1 cellular context compared by ENCODE assay signal in genomic region chr3:57597240-57597972, GRCh38.
TF ChIP-seq lines count a peak whose summit lies in the region.

TSS of gene ARF4 (minus strand) at chr3:57597344. CDS start at chr3:57597140, 204 bp downstream.

TF ChIP-seq in HepG2, 621 proteins besides CTCF, POLR2A, EP300 and RAD21 (continued from another document and continues in another):
- TF ChIP-seq SP1 (IDR thresholded peaks at IDR 0.05) (no peak), SP1 (CRISPR knock-in tag; IDR thresholded peaks at IDR 0.05) (peak; percentile 52), KDM4B (CRISPR knock-in tag; IDR thresholded peaks at IDR 0.05) (no peak), LRRFIP1 (CRISPR knock-in tag; conservative IDR thresholded peaks at IDR 0.05) (no peak; the same call in 1 of the 2 replicates), ZNF619 (CRISPR knock-in tag; IDR thresholded peaks at IDR 0.05) (no peak; the same call in 1 of the 2 replicates), IRF9 (CRISPR knock-in tag; IDR thresholded peaks at IDR 0.05; ENCODE audit: borderline replicate concordance) (0 out of 2 replicates have a peak, but pooled peaks have one; percentile 53), ZNF367 (CRISPR knock-in tag; IDR thresholded peaks at IDR 0.05; ENCODE audit: borderline replicate concordance) (no peak), HMGXB4 (CRISPR knock-in tag; IDR thresholded peaks at IDR 0.05; ENCODE audit: borderline replicate concordance in 1 of 2, low read depth in 1 of 2) (peak; percentile 46 to 77; a peak in 3 of 4 replicates), ZFP41 (CRISPR knock-in tag; IDR thresholded peaks at IDR 0.05; ENCODE audit: borderline replicate concordance) (peak; percentile 85; the same call in 1 of the 2 replicates), AKNA (CRISPR knock-in tag; IDR thresholded peaks at IDR 0.05; ENCODE audit: borderline replicate concordance) (no peak), ZFAT (CRISPR knock-in tag; conservative IDR thresholded peaks at IDR 0.05) (no peak), ZNF232 (CRISPR knock-in tag; IDR thresholded peaks at IDR 0.05; ENCODE audit: borderline replicate concordance) (peak; percentile 77), MYC (CRISPR knock-in tag; IDR thresholded peaks at IDR 0.05; ENCODE audit: borderline replicate concordance) (peak; percentile 83), ISL2 (CRISPR knock-in tag; IDR thresholded peaks at IDR 0.05) (peak; percentile 45; the same call in 1 of the 2 replicates), ZNF430 (CRISPR knock-in tag; IDR thresholded peaks at IDR 0.05) (peak; percentile 76), ZKSCAN5 (CRISPR knock-in tag; IDR thresholded peaks at IDR 0.05) (no peak), ZNF276 (CRISPR knock-in tag; IDR thresholded peaks at IDR 0.05; ENCODE audit: low read depth) (no peak), STAT6 (CRISPR knock-in tag; IDR thresholded peaks at IDR 0.05; ENCODE audit: borderline replicate concordance) (no peak), RBM39 (IDR thresholded peaks at IDR 0.05; ENCODE audit: low read depth, low read length, poor library complexity, severe bottlenecking) (no peak), HOXA3 (CRISPR knock-in tag; IDR thresholded peaks at IDR 0.05) (peak; percentile 99), ZNF737 (CRISPR knock-in tag; IDR thresholded peaks at IDR 0.05; ENCODE audit: borderline replicate concordance) (0 out of 2 replicates have a peak, but pooled peaks have one; percentile 83), FOSL2 (CRISPR knock-in tag; IDR thresholded peaks at IDR 0.05) (peak; percentile 78), E2F5 (CRISPR knock-in tag; conservative IDR thresholded peaks at IDR 0.05) (no peak; the same call in 1 of the 2 replicates), SMAD9 (CRISPR knock-in tag; IDR thresholded peaks at IDR 0.05) (0 out of 2 replicates have a peak, but pooled peaks have one; percentile 48), ZNF225 (CRISPR knock-in tag; IDR thresholded peaks at IDR 0.05) (no peak), HIVEP1 (CRISPR knock-in tag; IDR thresholded peaks at IDR 0.05) (peak; percentile 84; the same call in 1 of the 2 replicates), MXI1 (IDR thresholded peaks at IDR 0.05; ENCODE audit: borderline replicate concordance, low read depth, low read length) (peak; percentile 26; the same call in 2 of the 3 replicates), ETV6 (CRISPR knock-in tag; conservative IDR thresholded peaks at IDR 0.05) (peak; percentile 81), RELA (CRISPR knock-in tag; IDR thresholded peaks at IDR 0.05) (no peak), ZMYM3 (CRISPR knock-in tag; IDR thresholded peaks at IDR 0.05) (no peak), ZNF44 (CRISPR knock-in tag; IDR thresholded peaks at IDR 0.05) (peak; percentile 99), MED8 (CRISPR knock-in tag; IDR thresholded peaks at IDR 0.05; ENCODE audit: insufficient replicate concordance) (no peak), ZNF446 (CRISPR knock-in tag; IDR thresholded peaks at IDR 0.05) (no peak), ZNF607 (CRISPR knock-in tag; IDR thresholded peaks at IDR 0.05; ENCODE audit: borderline replicate concordance) (peak; percentile 56), ZBTB33 (CRISPR knock-in tag; IDR thresholded peaks at IDR 0.05) (peak; percentile 5; the same call in 1 of the 2 replicates), ATRX (CRISPR knock-in tag; IDR thresholded peaks at IDR 0.05; ENCODE audit: borderline replicate concordance) (no peak), CERS6 (CRISPR knock-in tag; IDR thresholded peaks at IDR 0.05) (no peak), FOXC1 (CRISPR knock-in tag; IDR thresholded peaks at IDR 0.05; ENCODE audit: borderline replicate concordance) (peak; percentile 85), ZBTB14 (CRISPR knock-in tag; IDR thresholded peaks at IDR 0.05) (no peak)
